Comparison of ENCODE assay signal across 20 cellular contexts in genomic region chr2:29202819-29203495, GRCh38.
"Had no signal": no experiment of that assay in that cellular context is flagged by ENCODE, and none has a peak within 500 bp of the region (broad histone marks: within the 10 kb centered on the region; RNA-seq: fewer than 3 reads in every experiment).

No MANE protein-coding gene starts in this region.

- H3K4me3 Mint-ChIP-seq: naive thymus-derived CD8-positive, alpha-beta T cell; stimulated activated memory B cell treated with anti-CD40 and anti-IgM and Interleukin-4, amounts not matched to agents 10 μg/mL and 1 μg/mL and 100 μg/mL, for 72 hours; stimulated activated naive CD8-positive, alpha-beta T cell treated with anti-CD3 and anti-CD28 coated beads, Interleukin-15, Interleukin-2, amounts not matched to agents 100 ng/mL and 50 ng/mL, for 24 hours had no signal

- H3K9me3 Mint-ChIP-seq: naive thymus-derived CD8-positive, alpha-beta T cell; stimulated activated memory B cell treated with anti-CD40 and anti-IgM and Interleukin-4, amounts not matched to agents 10 μg/mL and 1 μg/mL and 100 μg/mL, for 72 hours; stimulated activated naive CD8-positive, alpha-beta T cell treated with anti-CD3 and anti-CD28 coated beads, Interleukin-15, Interleukin-2, amounts not matched to agents 100 ng/mL and 50 ng/mL, for 24 hours had no signal

- H3K36me3 ChIP-seq: neutrophil, upper lobe of right lung, vagina had no signal

- H3K4me1 ChIP-seq: heart left ventricle, psoas muscle, spleen, tibial artery, upper lobe of right lung, vagina had no signal

- H3K27ac ChIP-seq: heart left ventricle, neutrophil, psoas muscle, spleen, tibial artery, upper lobe of right lung, vagina had no signal

- DNase-seq: dermis blood vessel endothelial cell; heart left ventricle; hippocampal formation; left colon; left ventricle myocardium superior; mucosa of descending colon; naive thymus-derived CD8-positive, alpha-beta T cell; psoas muscle; spleen; stimulated activated CD4-positive, alpha-beta T cell treated with anti-CD3 and anti-CD28 coated beads, Interleukin-15, amount 100 ng/mL, for 24 hours; stimulated activated CD4-positive, alpha-beta T cell treated with anti-CD3 and anti-CD28 coated beads, Interleukin-1b, Interleukin-23, amount 100 ng/mL, for 48 hours; stimulated activated CD4-positive, alpha-beta T cell treated with anti-CD3 and anti-CD28 coated beads, Interleukin-4, amount 100 ng/mL, for 24 hours; tibial artery; upper lobe of right lung had no signal

- ATAC-seq: heart left ventricle; left colon; left ventricle myocardium superior; mucosa of descending colon; naive thymus-derived CD8-positive, alpha-beta T cell; sciatic nerve; stimulated activated memory B cell treated with anti-CD40 and anti-IgM and Interleukin-4, amounts not matched to agents 10 μg/mL and 1 μg/mL and 100 μg/mL, for 72 hours; upper lobe of right lung had no signal

- H3K27me3 Mint-ChIP-seq: naive thymus-derived CD8-positive, alpha-beta T cell; stimulated activated memory B cell treated with anti-CD40 and anti-IgM and Interleukin-4, amounts not matched to agents 10 μg/mL and 1 μg/mL and 100 μg/mL, for 72 hours; stimulated activated naive CD8-positive, alpha-beta T cell treated with anti-CD3 and anti-CD28 coated beads, Interleukin-15, Interleukin-2, amounts not matched to agents 100 ng/mL and 50 ng/mL, for 24 hours had no signal

- H3K4me1 Mint-ChIP-seq: stimulated activated memory B cell treated with anti-CD40 and anti-IgM and Interleukin-4, amounts not matched to agents 10 μg/mL and 1 μg/mL and 100 μg/mL, for 72 hours had no signal

- H3K27me3 ChIP-seq: heart left ventricle, neutrophil, spleen, tibial artery, upper lobe of right lung, vagina had no signal

- H3K4me3 ChIP-seq: heart left ventricle, lung, mucosa of descending colon, psoas muscle, spleen, tibial artery, upper lobe of right lung, vagina had no signal

- H3K9me3 ChIP-seq: heart left ventricle, mucosa of descending colon, neutrophil, psoas muscle, spleen, tibial artery, upper lobe of right lung, vagina had no signal

- H3K27ac Mint-ChIP-seq: stimulated activated memory B cell treated with anti-CD40 and anti-IgM and Interleukin-4, amounts not matched to agents 10 μg/mL and 1 μg/mL and 100 μg/mL, for 72 hours; stimulated activated naive CD8-positive, alpha-beta T cell treated with anti-CD3 and anti-CD28 coated beads, Interleukin-15, Interleukin-2, amounts not matched to agents 100 ng/mL and 50 ng/mL, for 24 hours had no signal
